In the genomic region with DNA sequence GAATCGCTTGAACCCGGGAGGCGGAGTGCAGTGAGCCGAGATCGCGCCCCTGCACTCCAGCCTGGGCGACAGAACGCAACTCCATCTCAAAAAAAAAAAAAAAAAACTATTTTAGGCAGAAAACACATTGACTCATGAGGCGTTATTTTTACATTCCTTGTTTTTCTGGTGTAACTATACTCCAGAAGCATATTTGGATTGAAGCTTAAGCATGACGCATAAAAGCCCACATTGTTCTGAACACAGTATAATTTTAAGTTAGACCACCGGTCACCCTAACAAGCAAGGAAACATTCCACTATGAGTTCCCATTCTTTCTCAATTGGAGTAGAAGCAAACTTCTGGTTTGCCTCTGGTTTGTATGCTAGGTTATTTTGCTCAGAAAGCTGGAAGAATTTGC, we compare ENCODE assay signal across 14 cellular contexts.
DNase-seq lines count a peak whose midpoint lies in the region; TF ChIP-seq lines count a peak whose summit lies in the region.
"Had no signal": no experiment of that assay in that cellular context is flagged by ENCODE, and none has a peak within 500 bp of the region (broad histone marks: within the 10 kb centered on the region; RNA-seq: fewer than 3 reads in every experiment).

No MANE protein-coding gene starts in this region.

- TF ChIP-seq CTCF in osteoblast (IDR thresholded peaks at IDR 0.05; ENCODE audit: extremely low read depth, low read depth, low read length) = no peak
- no peak for TF ChIP-seq CTCF in tibial artery (IDR thresholded peaks at IDR 0.05)
- TF ChIP-seq CTCF in mesothelial cell of epicardium (IDR thresholded peaks at IDR 0.05; ENCODE audit: unreplicated experiment) = no peak

- H4K20me1 ChIP-seq in osteoblast (ENCODE audit: insufficient read depth, low read length) = no peaks in the 10 kb centered on the region

- peak; percentile 21 for DNase-seq in HT1080 (ENCODE audit: low read depth)
- peak; percentile 12 for DNase-seq in fibroblast of peridontal ligament (ENCODE audit: extremely low read depth)
- peak; percentile 77 for DNase-seq in osteoblast (ENCODE audit: insufficient read length, low spot score, missing footprints)
- DNase-seq in tibial artery = no peak
- no peak for DNase-seq in stimulated activated CD8-positive, alpha-beta memory T cell treated with anti-CD3 and anti-CD28 coated beads, Interleukin-4, amount 100 ng/mL, for 48 hours
- no peak for DNase-seq in mesothelial cell of epicardium (ENCODE audit: low spot score in 2 of 2, unreplicated experiment in 2 of 2)
- no peak for DNase-seq in globus pallidus (ENCODE audit: low spot score)
- DNase-seq: AML-193; Caco-2; CD4-positive, alpha-beta T cell; H9 had no signal

- H3K36me3 ChIP-seq in osteoblast (ENCODE audit: insufficient read depth, low read length) = no peaks in the 10 kb centered on the region
- no peaks in the 10 kb centered on the region for H3K36me3 ChIP-seq in tibial artery

- no peaks in the 10 kb centered on the region for H3K79me2 ChIP-seq in osteoblast (ENCODE audit: insufficient read depth, low read length)

- H3K36me3 Mint-ChIP-seq in mesothelial cell of epicardium = no peaks in the 10 kb centered on the region

- intact Hi-C loops in tibial artery (cut with DNase I; ENCODE audit: low total_unique reads) = no loop called here

- peak overlapping the region; percentile 62 for H2AFZ ChIP-seq in osteoblast (ENCODE audit: low read length)

- no peak overlapping the region for H3K4me3 Mint-ChIP-seq in mesothelial cell of epicardium
- H3K4me3 Mint-ChIP-seq: CD4-positive, alpha-beta T cell; H9 had no signal

- H3K9me3 Mint-ChIP-seq in mesothelial cell of epicardium = peaks cover 7% of the 10 kb centered on the region

- H3K27me3 ChIP-seq in osteoblast (ENCODE audit: insufficient read depth, low read length) = no peaks in the 10 kb centered on the region
- H3K27me3 ChIP-seq in tibial artery = no peaks in the 10 kb centered on the region

- H3K9me3 ChIP-seq in osteoblast (ENCODE audit: low read depth, low read length) (no peaks in the 10 kb centered on the region), tibial artery (no peaks in the 10 kb centered on the region)
- H3K9me3 ChIP-seq: A549, Caco-2 had no signal

- no peak overlapping the region for H3K27ac Mint-ChIP-seq in mesothelial cell of epicardium
- H3K27ac Mint-ChIP-seq: CD4-positive, alpha-beta T cell; H9 had no signal

- H3K4me3 ChIP-seq in osteoblast (ENCODE audit: insufficient read depth, low read length) (peak overlapping the region; percentile 38), tibial artery (no peak overlapping the region)
- H3K4me3 ChIP-seq: A549 had no signal

- peak overlapping the region; percentile 57 for H3K4me2 ChIP-seq in osteoblast (ENCODE audit: insufficient read depth, low read length)
- H3K4me2 ChIP-seq: A549 had no signal

- H3K4me1 Mint-ChIP-seq in mesothelial cell of epicardium = peaks cover 17% of the 10 kb centered on the region
- H3K4me1 Mint-ChIP-seq: H9 had no signal

- H3K27ac ChIP-seq in osteoblast (ENCODE audit: low read depth, low read length) (no peak overlapping the region), tibial artery (peak overlapping the region; percentile 66 to 82)
- H3K27ac ChIP-seq: 22Rv1, A549, C4-2B had no signal

- H3K4me1 ChIP-seq in osteoblast (ENCODE audit: insufficient read depth, low read length) (peaks cover 3% of the 10 kb centered on the region), tibial artery (peaks cover 0 to 76% (median 21%) of the 10 kb centered on the region in 4 donors)
- H3K4me1 ChIP-seq: A549, Caco-2 had no signal

- H3K27me3 Mint-ChIP-seq in mesothelial cell of epicardium (ENCODE audit: low read depth) = no peaks in the 10 kb centered on the region
- H3K27me3 Mint-ChIP-seq: CD4-positive, alpha-beta T cell had no signal

Comparison
In these comparisons a context has a peak if more than half of its experiments do, and no peak if none do; other contexts are left out.
1. DNase-seq: peak in HT1080 (single experiment), fibroblast of peridontal ligament (single experiment) and osteoblast (single experiment); none in tibial artery (0 of 2), stimulated activated CD8-positive, alpha-beta memory T cell treated with anti-CD3 and anti-CD28 coated beads, Interleukin-4, amount 100 ng/mL, for 48 hours (single experiment), mesothelial cell of epicardium (0 of 2) and globus pallidus (single experiment).